Comparison of ENCODE assay signal across 8 cellular contexts in genomic region chr19:12782174-12782423, GRCh38. TPM values are rescaled to one million over a fixed set of nuclear protein-coding genes. Genes with fewer than 3 reads are reported as not detected.
A peak's percentile ranks its signal among the peaks of the same experiment; 100 is the strongest.
DNase-seq lines count a peak whose midpoint lies in the region; ATAC-seq and TF ChIP-seq lines count a peak whose summit lies in the region.

No MANE protein-coding gene starts in this region.

- no peaks in the 10 kb centered on the region for H3K79me1 ChIP-seq in mesendoderm (ENCODE audit: low read length)

- no peak overlapping the region for H2AK5ac ChIP-seq in mesendoderm (ENCODE audit: low read length)

- H3K4me3 ChIP-seq in mesendoderm (ENCODE audit: low read length), result no peak overlapping the region

- H4K5ac ChIP-seq in mesendoderm (ENCODE audit: low read length), result no peak overlapping the region

- peak overlapping the region; percentile 82 for H3K56ac ChIP-seq in mesendoderm (ENCODE audit: low read length)

- TF ChIP-seq CTCF in 22Rv1 (IDR thresholded peaks at IDR 0.05) (no peak), HFFc6 (IDR thresholded peaks at IDR 0.05) (no peak), brain (conservative IDR thresholded peaks at IDR 0.05) (no peak)

- no peak overlapping the region for H3K18ac ChIP-seq in mesendoderm (ENCODE audit: low read length)

- H3K4me1 ChIP-seq in mesendoderm (ENCODE audit: control insufficient read depth, low read depth, low read length), result peaks cover 12% of the 10 kb centered on the region

- in situ Hi-C loops in G401 (cut with HindIII; ENCODE audit: low sequenced_read_pairs), result no loop called here

- peak overlapping the region; percentile 98 for H3K27ac ChIP-seq in 22Rv1
- H3K27ac ChIP-seq in mesendoderm (ENCODE audit: low read depth, low read length), result no peak overlapping the region

- no peak for ATAC-seq in HG02852 (IDR thresholded peaks at IDR 0.05; ENCODE audit: unreplicated experiment)

- H2BK15ac ChIP-seq in mesendoderm (replicated peaks; ENCODE audit: low read depth), result no peak overlapping the region

- peak overlapping the region; percentile 84 for H3K4me3 Mint-ChIP-seq in HFFc6
- peak overlapping the region; percentile 83 to 89 (median 85) for H3K4me3 Mint-ChIP-seq in brain

- no peaks in the 10 kb centered on the region for H3K9me3 Mint-ChIP-seq in HFFc6
- no peaks in the 10 kb centered on the region for H3K9me3 Mint-ChIP-seq in brain

- H3K36me3 Mint-ChIP-seq in HFFc6 (ENCODE audit: low read depth), result no peaks in the 10 kb centered on the region
- H3K36me3 Mint-ChIP-seq in brain, result no peaks in the 10 kb centered on the region

- no peaks in the 10 kb centered on the region for H3K36me3 ChIP-seq in mesendoderm (ENCODE audit: control insufficient read depth, insufficient read depth, low read length)

- peak overlapping the region; percentile 77 for H3K27ac Mint-ChIP-seq in HFFc6
- peak overlapping the region; percentile 94 to 99 (median 96) for H3K27ac Mint-ChIP-seq in brain

- DNase-seq in HFFc6 (no peak), mesendoderm (no peak), NCI-H146 treated with DMSO at 0.1 percent for 48 hours (lab: John Stamatoyannopoulos, UW; ENCODE audit: unreplicated experiment) (no peak), G401 (ENCODE audit: low spot score) (no peak), occipital lobe (lab: John Stamatoyannopoulos, UW) (no peak)

- H3K4me2 ChIP-seq in mesendoderm (ENCODE audit: low read length), result peak overlapping the region; percentile 83

- H3K27me3 ChIP-seq in mesendoderm (ENCODE audit: insufficient read depth, low read length, poor library complexity), result no peaks in the 10 kb centered on the region

- no peak overlapping the region for H2BK5ac ChIP-seq in mesendoderm (ENCODE audit: low read length)

- H3K27me3 Mint-ChIP-seq in HFFc6 (ENCODE audit: insufficient read depth), result no peaks in the 10 kb centered on the region; the same call in 1 of the 2 replicates
- H3K27me3 Mint-ChIP-seq in brain, result no peaks in the 10 kb centered on the region

- no peak overlapping the region for H4K8ac ChIP-seq in mesendoderm (ENCODE audit: low read depth, low read length)

- no peaks in the 10 kb centered on the region for H3K79me2 ChIP-seq in mesendoderm (ENCODE audit: control insufficient read depth, insufficient read depth, low read length)

- H3K4ac ChIP-seq in mesendoderm (ENCODE audit: low read depth, low read length), result no peak overlapping the region

- no peak overlapping the region for H3K23ac ChIP-seq in mesendoderm (ENCODE audit: low read length)

- H3K4me1 Mint-ChIP-seq in HFFc6 (ENCODE audit: low read depth), result peaks cover 29% of the 10 kb centered on the region
- H3K4me1 Mint-ChIP-seq in brain, result peaks cover 49% of the 10 kb centered on the region

- H2BK120ac ChIP-seq in mesendoderm (ENCODE audit: low read depth, low read length), result no peak overlapping the region

- H3K9ac ChIP-seq in mesendoderm (ENCODE audit: low read length), result peak overlapping the region; percentile 77

- no CpG with 5 or more reads among the region's 12 CpGs for WGBS in mesendoderm (ENCODE audit: extremely low coverage, insufficient coverage, low lambda C conversion rate)

RNA-seq across cellular contexts. Expression of gene HOOK2, which starts 6.7 kb away (rescaled TPM):
- 10 to 100 TPM; 10.5 to 13.8 (median 11.5) TPM for total RNA-seq in HFFc6 (2021; fragmentation: NEBNext Ultra II Directional; extraction: Animal tissue kit (Norgen Biotek cat#: 25700))
- 14.8 TPM for polyA plus RNA-seq in brain (ENCODE audit: insufficient read depth, low read depth, low replicate concordance)
- polyA plus RNA-seq in mesendoderm (2013, experiment 1 of 2), result 25.7 TPM
- polyA plus RNA-seq in mesendoderm (2013, experiment 2 of 2), result 28.2 TPM
- 19.4 and 20.2 TPM in 2 replicates for total RNA-seq in G401 (2014; rRNA removed; shearing (Covaris generic))
- total RNA-seq in occipital lobe, result 20.3 TPM

RNA-seq across cellular contexts. Expression of gene JUNB, which starts 9.2 kb away (rescaled TPM):
- 10 to 100 TPM; 52.1 to 89.2 (median 83.8) TPM for total RNA-seq in HFFc6 (2021; fragmentation: NEBNext Ultra II Directional; extraction: Animal tissue kit (Norgen Biotek cat#: 25700))
- 25.7 TPM for polyA plus RNA-seq in brain (ENCODE audit: insufficient read depth, low read depth, low replicate concordance)
- polyA plus RNA-seq in mesendoderm (2013, experiment 1 of 2), result 2.2 TPM
- polyA plus RNA-seq in mesendoderm (2013, experiment 2 of 2), result 2.5 TPM
- 28.3 and 35.9 TPM in 2 replicates for total RNA-seq in G401 (2014; rRNA removed; shearing (Covaris generic))
- 22.6 TPM for total RNA-seq in occipital lobe

RNA-seq across cellular contexts. Expression of gene PRDX2, which starts 19.5 kb away (rescaled TPM):
- total RNA-seq in HFFc6 (2021; fragmentation: NEBNext Ultra II Directional; extraction: Animal tissue kit (Norgen Biotek cat#: 25700)), result 100 to 1,000 TPM; 214 to 269 (median 229) TPM
- 1,078 TPM for polyA plus RNA-seq in brain (ENCODE audit: insufficient read depth, low read depth, low replicate concordance)
- 210 TPM for polyA plus RNA-seq in mesendoderm (2013, experiment 1 of 2)
- polyA plus RNA-seq in mesendoderm (2013, experiment 2 of 2), result 216 TPM
- 290 and 300 TPM in 2 replicates for total RNA-seq in G401 (2014; rRNA removed; shearing (Covaris generic))
- total RNA-seq in occipital lobe, result 174 TPM

RNA-seq across cellular contexts. Expression of gene THSD8, which starts 19.8 kb away (rescaled TPM):
- 10 to 100 TPM; 14.1 to 30.3 (median 25.6) TPM for total RNA-seq in HFFc6 (2021; fragmentation: NEBNext Ultra II Directional; extraction: Animal tissue kit (Norgen Biotek cat#: 25700))
- 48.0 TPM for polyA plus RNA-seq in brain (ENCODE audit: insufficient read depth, low read depth, low replicate concordance)
- 25.8 TPM for polyA plus RNA-seq in mesendoderm (2013, experiment 1 of 2)
- 28.2 TPM for polyA plus RNA-seq in mesendoderm (2013, experiment 2 of 2)
- total RNA-seq in G401 (2014; rRNA removed; shearing (Covaris generic)), result not detected in 2 replicates
- total RNA-seq in occipital lobe, result 0.62 TPM

RNA-seq across cellular contexts. Expression of gene RNASEH2A, which starts 24.3 kb away (rescaled TPM):
- total RNA-seq in HFFc6 (2021; fragmentation: NEBNext Ultra II Directional; extraction: Animal tissue kit (Norgen Biotek cat#: 25700)), result 10 to 100 TPM; 17.9 to 43.2 (median 37.7) TPM
- polyA plus RNA-seq in brain (ENCODE audit: insufficient read depth, low read depth, low replicate concordance), result 119 TPM
- 24.8 TPM for polyA plus RNA-seq in mesendoderm (2013, experiment 1 of 2)
- polyA plus RNA-seq in mesendoderm (2013, experiment 2 of 2), result 25.7 TPM
- total RNA-seq in G401 (2014; rRNA removed; shearing (Covaris generic)), result 69.1 and 124 TPM in 2 replicates
- 15.8 TPM for total RNA-seq in occipital lobe
